In genomic region chr3:65342084-65342683, GRCh38 we compare ENCODE assay signal across 8 cellular contexts.
DNase-seq lines count a peak whose midpoint lies in the region; ATAC-seq and TF ChIP-seq lines count a peak whose summit lies in the region.

No MANE protein-coding gene starts in this region.

- H3K27ac ChIP-seq in upper lobe of right lung: no peak overlapping the region
- no peak overlapping the region for H3K27ac ChIP-seq in CD4-positive, alpha-beta T cell (ENCODE audit: low read depth, low read length)

- no peaks in the 10 kb centered on the region for H3K4me1 ChIP-seq in upper lobe of right lung

- H3K36me3 ChIP-seq in upper lobe of right lung: no peaks in the 10 kb centered on the region

- ATAC-seq in GM18868 (IDR thresholded peaks at IDR 0.05; ENCODE audit: unreplicated experiment): peak; percentile 93
- no peak for ATAC-seq in activated naive CD8-positive, alpha-beta T cell treated with anti-CD3 and anti-CD28 coated beads, Interleukin-2, amount 10 ng/mL, durations not matched to agents 7 days and 5 days (ENCODE audit: low read depth)
- ATAC-seq in upper lobe of right lung: peak; percentile 62
- no peak for ATAC-seq in GM21381 (IDR thresholded peaks at IDR 0.05; ENCODE audit: unreplicated experiment)
- ATAC-seq in CD4-positive, alpha-beta T cell (ENCODE audit: poor library complexity): no peak

- no peak overlapping the region for H3K27ac Mint-ChIP-seq in activated naive CD8-positive, alpha-beta T cell treated with anti-CD3 and anti-CD28 coated beads, Interleukin-2, amount 10 ng/mL, durations not matched to agents 7 days and 5 days
- no peak overlapping the region for H3K27ac Mint-ChIP-seq in CD4-positive, alpha-beta T cell

- H3K4me1 Mint-ChIP-seq in activated naive CD8-positive, alpha-beta T cell treated with anti-CD3 and anti-CD28 coated beads, Interleukin-2, amount 10 ng/mL, durations not matched to agents 7 days and 5 days: no peaks in the 10 kb centered on the region
- H3K4me1 Mint-ChIP-seq in CD4-positive, alpha-beta T cell (ENCODE audit: low read depth): no peaks in the 10 kb centered on the region

- DNase-seq in Ammon's horn (ENCODE audit: low spot score) (peak; percentile 18), iris pigment epithelial cell (ENCODE audit: low read depth) (peak; percentile 36), upper lobe of right lung (peak; percentile 67)
- peak; percentile 35 for DNase-seq in activated naive CD8-positive, alpha-beta T cell treated with anti-CD3 and anti-CD28 coated beads, Interleukin-2, amount 10 ng/mL, durations not matched to agents 7 days and 5 days
- no peak for DNase-seq in CD4-positive, alpha-beta T cell

- intact Hi-C loops in upper lobe of right lung (cut with DNase I): no loop called here
- intact Hi-C loops in CD4-positive, alpha-beta T cell (cut with DNase I, micrococcal nuclease): no loop called here

- no peaks in the 10 kb centered on the region for H3K27me3 ChIP-seq in upper lobe of right lung
- H3K27me3 ChIP-seq in CD4-positive, alpha-beta T cell (ENCODE audit: control insufficient read depth, insufficient read depth, low read length): no peaks in the 10 kb centered on the region

- CTCF ChIA-PET in CD4-positive, alpha-beta T cell (lab: Charles Lee): no interaction called here

- H3K9me3 ChIP-seq in upper lobe of right lung: no peaks in the 10 kb centered on the region
- H3K9me3 ChIP-seq in CD4-positive, alpha-beta T cell (ENCODE audit: control insufficient read depth, low read length): no peaks in the 10 kb centered on the region

- no peaks in the 10 kb centered on the region for H3K36me3 Mint-ChIP-seq in activated naive CD8-positive, alpha-beta T cell treated with anti-CD3 and anti-CD28 coated beads, Interleukin-2, amount 10 ng/mL, durations not matched to agents 7 days and 5 days
- H3K36me3 Mint-ChIP-seq in CD4-positive, alpha-beta T cell (ENCODE audit: low read depth): no peaks in the 10 kb centered on the region

- no peak overlapping the region for H3K4me3 Mint-ChIP-seq in activated naive CD8-positive, alpha-beta T cell treated with anti-CD3 and anti-CD28 coated beads, Interleukin-2, amount 10 ng/mL, durations not matched to agents 7 days and 5 days
- H3K4me3 Mint-ChIP-seq in CD4-positive, alpha-beta T cell: no peak overlapping the region

- no peak overlapping the region for H3K4me3 ChIP-seq in upper lobe of right lung

- no peaks in the 10 kb centered on the region for H3K9me3 Mint-ChIP-seq in activated naive CD8-positive, alpha-beta T cell treated with anti-CD3 and anti-CD28 coated beads, Interleukin-2, amount 10 ng/mL, durations not matched to agents 7 days and 5 days
- H3K9me3 Mint-ChIP-seq in CD4-positive, alpha-beta T cell: no peaks in the 10 kb centered on the region

- no peaks in the 10 kb centered on the region for H3K27me3 Mint-ChIP-seq in activated naive CD8-positive, alpha-beta T cell treated with anti-CD3 and anti-CD28 coated beads, Interleukin-2, amount 10 ng/mL, durations not matched to agents 7 days and 5 days
- H3K27me3 Mint-ChIP-seq in CD4-positive, alpha-beta T cell: no peaks in the 10 kb centered on the region

- POLR2A ChIA-PET in activated naive CD8-positive, alpha-beta T cell treated with anti-CD3 and anti-CD28 coated beads, Interleukin-2, amount 10 ng/mL, durations not matched to agents 7 days and 5 days (lab: Charles Lee): no interaction called here
- POLR2A ChIA-PET in CD4-positive, alpha-beta T cell (lab: Charles Lee): no interaction called here

- peak; percentile 93 for TF ChIP-seq CTCF in LNCAP (IDR thresholded peaks at IDR 0.05)
- TF ChIP-seq CTCF in upper lobe of right lung (IDR thresholded peaks at IDR 0.05): peak; percentile 64
- no peak for TF ChIP-seq CTCF in CD4-positive, alpha-beta T cell (IDR thresholded peaks at IDR 0.05)

Comparison
In these comparisons a context has a peak if more than half of its experiments do, and no peak if none do; other contexts are left out.
1. DNase-seq: peak in Ammon's horn (single experiment), activated naive CD8-positive, alpha-beta T cell treated with anti-CD3 and anti-CD28 coated beads, Interleukin-2, amount 10 ng/mL, durations not matched to agents 7 days and 5 days (single experiment), iris pigment epithelial cell (single experiment) and upper lobe of right lung (single experiment); none in CD4-positive, alpha-beta T cell (0 of 10).
2. ATAC-seq: peak in GM18868 (single experiment) and upper lobe of right lung (single experiment); none in activated naive CD8-positive, alpha-beta T cell treated with anti-CD3 and anti-CD28 coated beads, Interleukin-2, amount 10 ng/mL, durations not matched to agents 7 days and 5 days (single experiment), GM21381 (single experiment) and CD4-positive, alpha-beta T cell (single experiment).